16 cellular contexts compared by ENCODE assay signal in the genomic region with DNA sequence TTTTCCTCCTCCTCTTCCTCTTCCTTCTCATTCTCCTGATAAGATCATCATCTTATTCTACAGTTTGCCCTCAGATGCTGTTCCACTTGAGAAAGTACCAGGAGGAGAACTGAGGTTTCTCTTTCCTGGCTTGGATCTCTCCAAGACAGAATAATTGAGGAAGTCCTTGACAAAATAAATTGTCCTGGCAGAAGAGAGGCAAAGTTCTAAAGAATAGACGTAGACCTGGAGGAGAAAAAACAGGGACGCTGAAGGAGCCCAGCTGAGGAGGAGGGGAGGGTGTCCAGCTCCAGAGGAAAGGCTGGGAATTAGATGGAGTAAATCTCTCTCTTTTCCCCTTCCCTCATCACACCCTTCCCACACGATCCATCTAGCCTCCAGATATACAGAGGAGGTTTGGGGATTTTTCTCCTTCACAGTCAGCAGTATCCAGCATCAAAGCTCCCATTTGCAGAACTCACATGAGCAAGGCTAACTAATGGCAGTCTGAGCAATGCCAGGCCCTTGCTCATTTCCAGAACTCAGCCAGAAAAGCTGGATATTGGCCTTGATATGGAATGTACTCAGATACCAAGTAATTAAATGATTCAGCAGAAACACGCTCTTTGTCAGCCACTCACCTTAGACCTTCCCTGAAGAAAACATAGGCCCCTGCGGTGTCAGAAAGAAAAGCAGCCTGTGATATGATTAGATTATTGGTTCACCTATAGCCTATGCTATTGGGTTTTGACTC. TPM values are rescaled to one million over a fixed set of nuclear protein-coding genes. Genes with fewer than 3 reads are reported as not detected.
A peak's percentile ranks its signal among the peaks of the same experiment; 100 is the strongest.
DNase-seq lines count a peak whose midpoint lies in the region; ATAC-seq and TF ChIP-seq lines count a peak whose summit lies in the region.
"Had no signal": no experiment of that assay in that cellular context is flagged by ENCODE, and none has a peak within 500 bp of the region (broad histone marks: within the 10 kb centered on the region; RNA-seq: fewer than 3 reads in every experiment).

No MANE protein-coding gene starts in this region.

- BruUV-seq in OCI-LY7 (replicated peaks; lab: Mats Ljungman, UMichigan), result no TSS peak

- intact Hi-C loops in OCI-LY7 (cut with micrococcal nuclease; ENCODE audit: unreplicated experiment), result no loop called here

- TF ChIP-seq CTCF in fibroblast of mammary gland (conservative IDR thresholded peaks at IDR 0.05; ENCODE audit: control insufficient read depth, insufficient read depth, low read depth, low read length) (no peak), smooth muscle cell (IDR thresholded peaks at IDR 0.05; ENCODE audit: borderline replicate concordance, insufficient read depth, poor library complexity, severe bottlenecking) (no peak), OCI-LY7 (conservative IDR thresholded peaks at IDR 0.05; ENCODE audit: low read length) (no peak), WERI-Rb-1 (IDR thresholded peaks at IDR 0.05; ENCODE audit: low read depth, low read length) (no peak)

- H3K4me3 ChIP-seq in GM23248 (peak overlapping the region; percentile 7; the same call in 1 of the 2 replicates), adipocyte (ENCODE audit: low read length) (no peak overlapping the region), fibroblast of mammary gland (ENCODE audit: control insufficient read depth, low read depth, low read length) (no peak overlapping the region), smooth muscle cell (no peak overlapping the region), OCI-LY7 (ENCODE audit: low read depth, low read length, poor library complexity, severe bottlenecking) (no peak overlapping the region), WERI-Rb-1 (ENCODE audit: low read depth, low read length) (no peak overlapping the region)
- H3K4me3 ChIP-seq: hepatocyte, ovary had no signal

- no peaks in the 10 kb centered on the region for H4K20me1 ChIP-seq in GM23248 (ENCODE audit: insufficient read depth)
- no peaks in the 10 kb centered on the region for H4K20me1 ChIP-seq in smooth muscle cell (ENCODE audit: low read depth)
- H4K20me1 ChIP-seq in OCI-LY7 (ENCODE audit: insufficient read depth, low read length), result no peaks in the 10 kb centered on the region

- H3K4me1 ChIP-seq in GM23248 (ENCODE audit: insufficient read depth), result peaks cover 65% of the 10 kb centered on the region
- peaks cover 74% of the 10 kb centered on the region for H3K4me1 ChIP-seq in adipocyte (ENCODE audit: control insufficient read depth, insufficient read depth, low read length)
- peaks cover 24% of the 10 kb centered on the region for H3K4me1 ChIP-seq in smooth muscle cell (ENCODE audit: low read depth)
- H3K4me1 ChIP-seq in OCI-LY7 (ENCODE audit: insufficient read depth, low read length, poor library complexity, severe bottlenecking), result no peaks in the 10 kb centered on the region

- H3K9ac ChIP-seq in GM23248 (peak overlapping the region; percentile 22; the same call in 1 of the 2 replicates), adipocyte (ENCODE audit: low read length) (peak overlapping the region; percentile 43), smooth muscle cell (ENCODE audit: low read depth) (no peak overlapping the region)

- H3K36me3 ChIP-seq in GM23248 (ENCODE audit: low read depth), result no peaks in the 10 kb centered on the region
- H3K36me3 ChIP-seq in adipocyte (ENCODE audit: control insufficient read depth, insufficient read depth, low read length, severe bottlenecking), result no peaks in the 10 kb centered on the region
- H3K36me3 ChIP-seq in smooth muscle cell (ENCODE audit: low read depth), result no peaks in the 10 kb centered on the region
- no peaks in the 10 kb centered on the region for H3K36me3 ChIP-seq in OCI-LY7 (ENCODE audit: insufficient read depth, low read length)
- no peaks in the 10 kb centered on the region for H3K36me3 ChIP-seq in WERI-Rb-1
- H3K36me3 ChIP-seq: ovary had no signal

- peak; percentile 80 for DNase-seq in GM23248
- DNase-seq in adipocyte (ENCODE audit: low read depth), result peak; percentile 24
- peak; percentile 63 for DNase-seq in fibroblast of mammary gland (ENCODE audit: low read depth)
- DNase-seq in smooth muscle cell (lab: John Stamatoyannopoulos, UW; ENCODE audit: unreplicated experiment), result no peak
- no peak for DNase-seq in DMS153 treated with DMSO at 0.1 percent for 48 hours (lab: John Stamatoyannopoulos, UW; ENCODE audit: unreplicated experiment)
- no peak for DNase-seq in OCI-LY7 (ENCODE audit: low spot score)
- DNase-seq in WERI-Rb-1, result no peak
- DNase-seq: activated naive CD8-positive, alpha-beta T cell treated with anti-CD3 and anti-CD28 coated beads for 36 hours; CD8-positive, alpha-beta T cell; NCI-H526; SHP77; stimulated activated CD4-positive, alpha-beta T cell treated with anti-CD3 and anti-CD28 coated beads, Interleukin-4, amount 100 ng/mL, for 1 hour; stimulated activated naive CD4-positive, alpha-beta T cell treated with Interleukin-2 at 50 U/mL for 16 hours had no signal

- H2AFZ ChIP-seq in GM23248 (peak overlapping the region; percentile 67), smooth muscle cell (ENCODE audit: low read depth) (peak overlapping the region; percentile 40), OCI-LY7 (ENCODE audit: low read length) (no peak overlapping the region)
- H2AFZ ChIP-seq: hepatocyte had no signal

- in situ Hi-C loops in GM23248 (cut with MboI), result loop anchor here (25.0 kb wide), 1 partner anchor 301 kb away; no protein-coding TSS in a partner anchor

- H3K27ac ChIP-seq in GM23248 (peak overlapping the region; percentile 53), smooth muscle cell (ENCODE audit: low read depth) (no peak overlapping the region), OCI-LY7 (ENCODE audit: low read depth, low read length, poor library complexity, severe bottlenecking) (no peak overlapping the region), WERI-Rb-1 (no peak overlapping the region)
- H3K27ac ChIP-seq: hepatocyte, ovary had no signal

- ATAC-seq in HG02884 (IDR thresholded peaks at IDR 0.05; ENCODE audit: unreplicated experiment), result no peak
- ATAC-seq: CD8-positive, alpha-beta T cell had no signal

- no peaks in the 10 kb centered on the region for H3K27me3 ChIP-seq in GM23248 (replicated peaks; ENCODE audit: insufficient read depth)
- H3K27me3 ChIP-seq in adipocyte (replicated peaks; ENCODE audit: control insufficient read depth, insufficient read depth, low read length), result no peaks in the 10 kb centered on the region
- H3K27me3 ChIP-seq in smooth muscle cell (ENCODE audit: low read depth), result no peaks in the 10 kb centered on the region
- H3K27me3 ChIP-seq in WERI-Rb-1 (ENCODE audit: insufficient read depth, low read depth, severe bottlenecking), result no peaks in the 10 kb centered on the region
- H3K27me3 ChIP-seq: hepatocyte, ovary had no signal

- H3F3A ChIP-seq in GM23248 (ENCODE audit: insufficient read depth), result peaks cover 40% of the 10 kb centered on the region
- H3F3A ChIP-seq in smooth muscle cell (ENCODE audit: low read depth), result peaks cover 13% of the 10 kb centered on the region

- peak overlapping the region; percentile 40 for H3K4me2 ChIP-seq in GM23248 (ENCODE audit: unreplicated experiment)
- H3K4me2 ChIP-seq in smooth muscle cell, result no peak overlapping the region
- no peak overlapping the region for H3K4me2 ChIP-seq in OCI-LY7 (ENCODE audit: low read length)
- H3K4me2 ChIP-seq: hepatocyte had no signal

- H3K9me3 ChIP-seq in GM23248 (ENCODE audit: low read depth), result no peaks in the 10 kb centered on the region
- H3K9me3 ChIP-seq in adipocyte (ENCODE audit: control insufficient read depth, low read length), result no peaks in the 10 kb centered on the region
- H3K9me3 ChIP-seq in smooth muscle cell (replicated peaks; ENCODE audit: low read depth), result no peaks in the 10 kb centered on the region
- H3K9me3 ChIP-seq in OCI-LY7 (ENCODE audit: low read length), result no peaks in the 10 kb centered on the region
- H3K9me3 ChIP-seq in WERI-Rb-1 (ENCODE audit: severe bottlenecking), result peaks cover 2% of the 10 kb centered on the region
- H3K9me3 ChIP-seq: ovary had no signal

- no peaks in the 10 kb centered on the region for H3K9me2 ChIP-seq in GM23248 (ENCODE audit: insufficient read depth)
- no peaks in the 10 kb centered on the region for H3K9me2 ChIP-seq in OCI-LY7 (ENCODE audit: insufficient read depth, low read length)

- POLR2A ChIA-PET in OCI-LY7 (lab: Charles Lee), result no interaction called here

- H3K79me2 ChIP-seq in GM23248 (ENCODE audit: insufficient read depth), result 0 out of 2 replicates have a peak, but pooled peaks cover 11% of the 10 kb centered on the region
- H3K79me2 ChIP-seq in smooth muscle cell (ENCODE audit: low read depth), result no peaks in the 10 kb centered on the region
- no peaks in the 10 kb centered on the region for H3K79me2 ChIP-seq in OCI-LY7 (ENCODE audit: insufficient read depth, low read depth, low read length)
- H3K79me2 ChIP-seq: hepatocyte had no signal

- CTCF ChIA-PET in OCI-LY7 (lab: Charles Lee; ENCODE audit: unreplicated experiment), result no interaction called here

- 32 to 38% methylated on average over 5 of the region's 5 CpGs for WGBS in GM23248 (ENCODE audit: low coverage in 1 of 2, low lambda C conversion rate in 2 of 2, missing lambda C conversion rate in 2 of 2), 2 experiments
- WGBS in smooth muscle cell (ENCODE audit: low lambda C conversion rate), result 42% methylated on average over 5 of the region's 5 CpGs

RNA-seq across cellular contexts. Expression of a gene that starts 5.1 kb away (rescaled TPM):
- 309 and 315 TPM in 2 replicates for total RNA-seq in GM23248 (2014; rRNA removed; shearing (Covaris generic))
- 265 TPM in 2 replicates for polyA plus RNA-seq in GM23248 (2016; fragmentation: Nextera tagmentation; extraction: Ambion mirVana)
- total RNA-seq in smooth muscle cell, result 86.6 and 95.2 TPM in 2 replicates
- 47.5 and 54.6 TPM in 2 replicates for polyA plus RNA-seq in smooth muscle cell
- not detected in 2 replicates for total RNA-seq in OCI-LY7 (2014; rRNA removed; shearing (Covaris generic))
- 0.10 TPM in 1 of 2 replicates, not detected in the other for total RNA-seq in OCI-LY7 (2022)
- total RNA-seq: CD8-positive, alpha-beta T cell had no signal

Comparison
In these comparisons a context has a peak if more than half of its experiments do, and no peak if none do; other contexts are left out.
1. DNase-seq: peak in GM23248 (single experiment), adipocyte (single experiment) and fibroblast of mammary gland (single experiment); none in smooth muscle cell (single experiment), DMS153 treated with DMSO at 0.1 percent for 48 hours (single experiment), OCI-LY7 (single experiment) and WERI-Rb-1 (single experiment).
2. RNA of a gene that starts 5.1 kb away (total RNA-seq): 309 to 315 TPM in GM23248 and 86.6 to 95.2 TPM in smooth muscle cell; 0.10 TPM in OCI-LY7; every median in the first group is over 10 times any median in the second.